9 cellular contexts compared by ENCODE assay signal in the genomic region with DNA sequence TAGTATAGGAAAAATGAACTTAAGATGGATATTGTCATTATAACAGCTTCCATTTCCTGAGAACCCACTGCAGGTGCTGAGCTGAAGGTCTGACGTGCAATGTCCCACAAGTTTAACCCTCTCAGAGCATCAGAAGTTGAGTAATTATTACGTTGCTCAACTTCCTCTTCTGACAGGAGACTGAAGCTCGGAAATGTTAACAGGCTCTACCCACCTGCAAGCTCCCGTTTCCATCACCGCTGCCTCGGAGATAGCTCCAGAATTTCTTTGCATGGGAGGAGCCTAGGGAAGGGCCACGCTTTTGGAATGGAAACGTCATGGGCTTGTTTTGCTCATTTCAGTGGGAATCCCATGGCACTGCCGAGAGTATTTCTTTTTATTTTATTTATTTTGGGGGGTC. TPM values are rescaled to one million over a fixed set of nuclear protein-coding genes. Genes with fewer than 3 reads are reported as not detected.
DNase-seq lines count a peak whose midpoint lies in the region; ATAC-seq and TF ChIP-seq lines count a peak whose summit lies in the region.
"Had no signal": no experiment of that assay in that cellular context is flagged by ENCODE, and none has a peak within 500 bp of the region (broad histone marks: within the 10 kb centered on the region; RNA-seq: fewer than 3 reads in every experiment).

No MANE protein-coding gene starts in this region.

- H3K9me3 Mint-ChIP-seq in activated naive CD4-positive, alpha-beta T cell treated with anti-CD3 and anti-CD28 coated beads, Interleukin-2, amount 50 U/mL, for 72 hours: no peaks in the 10 kb centered on the region
- H3K9me3 Mint-ChIP-seq in nephron: no peaks in the 10 kb centered on the region

- H3K4me1 Mint-ChIP-seq in nephron: peaks cover 35% of the 10 kb centered on the region

- peaks cover 7 to 18% of the 10 kb centered on the region in 2 donors for H3K36me3 Mint-ChIP-seq in activated naive CD4-positive, alpha-beta T cell treated with anti-CD3 and anti-CD28 coated beads, Interleukin-2, amount 50 U/mL, for 72 hours
- no peaks in the 10 kb centered on the region for H3K36me3 Mint-ChIP-seq in nephron (ENCODE audit: low read depth)

- DNase-seq in GM10248 (ENCODE audit: extremely low spot score): peak; percentile 53
- peak; percentile 47 for DNase-seq in NCI-H2227 (lab: John Stamatoyannopoulos, UW; ENCODE audit: unreplicated experiment)
- no peak for DNase-seq in activated naive CD4-positive, alpha-beta T cell treated with anti-CD3 and anti-CD28 coated beads, Interleukin-2, amount 50 U/mL, for 72 hours (ENCODE audit: low spot score in 2 of 2)
- no peak for DNase-seq in NCI-H2107 (lab: John Stamatoyannopoulos, UW)
- DNase-seq in EL: no peak

- CTCF ChIA-PET in GM10248 (lab: Yijun Ruan, JAX): interaction anchor here (0.9 to 10.3 kb wide), 33 partner anchors 9 to 596 kb away, joined by 3 to 308 read pairs (median 6); a partner anchor contains a TSS

- H3K27me3 Mint-ChIP-seq in nephron (ENCODE audit: low read depth): peaks cover 8% of the 10 kb centered on the region

- peak overlapping the region; percentile 89 to 97 for H3K27ac Mint-ChIP-seq in activated naive CD4-positive, alpha-beta T cell treated with anti-CD3 and anti-CD28 coated beads, Interleukin-2, amount 50 U/mL, for 72 hours
- no peak overlapping the region for H3K27ac Mint-ChIP-seq in nephron

- POLR2A ChIA-PET in GM10248 (lab: Yijun Ruan, JAX): interaction anchor here (1.5 to 2.0 kb wide), 2 partner anchors 13 to 14 kb away, joined by 3 to 5 read pairs; no protein-coding TSS in a partner anchor

- peak; percentile 39 to 43 for ATAC-seq in activated naive CD4-positive, alpha-beta T cell treated with anti-CD3 and anti-CD28 coated beads, Interleukin-2, amount 50 U/mL, for 72 hours
- no peak for ATAC-seq in HG03565 (IDR thresholded peaks at IDR 0.05; ENCODE audit: unreplicated experiment)
- no peak for ATAC-seq in HG03432 (IDR thresholded peaks at IDR 0.05; ENCODE audit: unreplicated experiment)

- peak; percentile 8 for TF ChIP-seq CTCF in GM10248 (IDR thresholded peaks at IDR 0.05; ENCODE audit: control extremely low read depth, extremely low read depth, low read depth, missing control alignments)
- no peak for TF ChIP-seq CTCF in nephron (IDR thresholded peaks at IDR 0.05; ENCODE audit: unreplicated experiment in 3 of 3)

- H3K4me3 Mint-ChIP-seq in nephron: peak overlapping the region; percentile 74 to 86 (median 79)

RNA-seq across cellular contexts. Expression of a gene that starts 1.0 kb away (rescaled TPM):
- 10 to 100 TPM; 47.5 to 56.4 TPM for total RNA-seq in activated naive CD4-positive, alpha-beta T cell treated with anti-CD3 and anti-CD28 coated beads, Interleukin-2, amount 50 U/mL, for 72 hours

RNA-seq across cellular contexts. Expression of a gene that starts 4.0 kb away (rescaled TPM):
- under 1 TPM in 1 of 2 donors, not detected in 1; 0.41 TPM for total RNA-seq in activated naive CD4-positive, alpha-beta T cell treated with anti-CD3 and anti-CD28 coated beads, Interleukin-2, amount 50 U/mL, for 72 hours
- total RNA-seq: right lobe of liver had no signal

RNA-seq across cellular contexts. Expression of a gene that starts 17.0 kb away (rescaled TPM):
- total RNA-seq in activated naive CD4-positive, alpha-beta T cell treated with anti-CD3 and anti-CD28 coated beads, Interleukin-2, amount 50 U/mL, for 72 hours: 10 to 100 TPM; 16.3 to 17.6 TPM

RNA-seq across cellular contexts. Expression of a gene that starts 40.5 kb away (rescaled TPM):
- 1 to 10 TPM in 1 of 2 donors, not detected in 1; 1.7 TPM for total RNA-seq in activated naive CD4-positive, alpha-beta T cell treated with anti-CD3 and anti-CD28 coated beads, Interleukin-2, amount 50 U/mL, for 72 hours
- total RNA-seq: right lobe of liver had no signal

Comparison
In these comparisons a context has a peak if more than half of its experiments do, and no peak if none do; other contexts are left out.
1. DNase-seq: peak in GM10248 (single experiment) and NCI-H2227 (single experiment); none in activated naive CD4-positive, alpha-beta T cell treated with anti-CD3 and anti-CD28 coated beads, Interleukin-2, amount 50 U/mL, for 72 hours (0 of 2), NCI-H2107 (single experiment) and EL (single experiment).
2. ATAC-seq: peak in activated naive CD4-positive, alpha-beta T cell treated with anti-CD3 and anti-CD28 coated beads, Interleukin-2, amount 50 U/mL, for 72 hours (2 of 2); none in HG03565 (single experiment) and HG03432 (single experiment).
3. H3K27ac Mint-ChIP-seq: peak in activated naive CD4-positive, alpha-beta T cell treated with anti-CD3 and anti-CD28 coated beads, Interleukin-2, amount 50 U/mL, for 72 hours (2 of 2); none in nephron (0 of 3).